In genomic region chr11:113435190-113435968, GRCh38 we compare ENCODE assay signal across 20 cellular contexts. TPM values are rescaled to one million over a fixed set of nuclear protein-coding genes. Genes with fewer than 3 reads are reported as not detected.
DNase-seq lines count a peak whose midpoint lies in the region; ATAC-seq and TF ChIP-seq lines count a peak whose summit lies in the region.
"Had no signal": no experiment of that assay in that cellular context is flagged by ENCODE, and none has a peak within 500 bp of the region (broad histone marks: within the 10 kb centered on the region; RNA-seq: fewer than 3 reads in every experiment).

No MANE protein-coding gene starts in this region.

- ATAC-seq in GM19395 (IDR thresholded peaks at IDR 0.05; ENCODE audit: unreplicated experiment) = no peak
- ATAC-seq: A549 had no signal

- H3K27ac Mint-ChIP-seq in MCF 10A (ENCODE audit: low read depth, unreplicated experiment) = no peak overlapping the region
- H3K27ac Mint-ChIP-seq: CD14-positive monocyte; CD4-positive, alpha-beta memory T cell; H9 had no signal

- H3K36me3 ChIP-seq in breast epithelium (no peaks in the 10 kb centered on the region), neural cell (ENCODE audit: insufficient read depth, low read length) (no peaks in the 10 kb centered on the region)
- H3K36me3 ChIP-seq: BLaER1 had no signal

- POLR2A ChIA-PET in MCF 10A (lab: Yijun Ruan, JAX) = no interaction called here

- H3K4me3 Mint-ChIP-seq in MCF 10A (ENCODE audit: unreplicated experiment) = no peak overlapping the region
- H3K4me3 Mint-ChIP-seq: CD14-positive monocyte; CD4-positive, alpha-beta memory T cell; H9 had no signal

- TF ChIP-seq RAD21 in neural cell (conservative IDR thresholded peaks at IDR 0.05) = no peak

- intact Hi-C loops in breast epithelium (cut with DNase I; ENCODE audit: low total_unique reads) = no loop called here
- intact Hi-C loops in MCF 10A (cut with micrococcal nuclease) = no loop called here

- no peaks in the 10 kb centered on the region for H4K20me1 ChIP-seq in neural cell (ENCODE audit: insufficient read depth)
- H4K20me1 ChIP-seq: BLaER1 had no signal

- H3K79me2 ChIP-seq in neural cell (replicated peaks; ENCODE audit: insufficient read depth, low read length) = no peaks in the 10 kb centered on the region

- no peak overlapping the region for H3K4me3 ChIP-seq in breast epithelium
- no peak overlapping the region for H3K4me3 ChIP-seq in neural cell (ENCODE audit: low read length)
- H3K4me3 ChIP-seq: A549, BLaER1 had no signal

- CTCF ChIA-PET in MCF 10A (lab: Yijun Ruan, JAX) = no interaction called here

- H3K9me2 ChIP-seq in neural cell (ENCODE audit: insufficient read depth, low read length) = no peaks in the 10 kb centered on the region

- peak overlapping the region; percentile 70 to 82 for H3K27ac ChIP-seq in breast epithelium
- no peak overlapping the region for H3K27ac ChIP-seq in caudate nucleus (ENCODE audit: low read depth, low read length)
- H3K27ac ChIP-seq in neural cell (ENCODE audit: low read length) = no peak overlapping the region
- H3K27ac ChIP-seq: 22Rv1, A549, BLaER1 had no signal

- TF ChIP-seq CTCF in breast epithelium (IDR thresholded peaks at IDR 0.05) (no peak), MCF 10A (IDR thresholded peaks at IDR 0.05; ENCODE audit: unreplicated experiment) (no peak), neural cell (IDR thresholded peaks at IDR 0.05; ENCODE audit: poor library complexity, severe bottlenecking) (no peak)

- peak in 1 of 2 donors; percentile 71 for DNase-seq in breast epithelium (ENCODE audit: low spot score in 2 of 2)
- no peak for DNase-seq in MCF 10A (ENCODE audit: unreplicated experiment)
- peak in 38 of 61 donors; percentile 13 to 85 (median 47) for DNase-seq in caudate nucleus (lab: John Stamatoyannopoulos, UW)
- no peak for DNase-seq in HT-29 (ENCODE audit: low spot score)
- DNase-seq in iPS-NIHi11 (ENCODE audit: low spot score) = no peak
- DNase-seq: AML-193; CD4-positive, alpha-beta memory T cell; DMS153; DMS79; GDM1; H9 had no signal

- H3K4me1 ChIP-seq in breast epithelium = no peaks in the 10 kb centered on the region
- H3K4me1 ChIP-seq: A549, BLaER1 had no signal

- H3K27me3 ChIP-seq in breast epithelium (no peaks in the 10 kb centered on the region), neural cell (ENCODE audit: insufficient read depth, low read depth, low read length) (no peaks in the 10 kb centered on the region)
- H3K27me3 ChIP-seq: BLaER1 had no signal

- no peaks in the 10 kb centered on the region for H3K36me3 Mint-ChIP-seq in MCF 10A (ENCODE audit: insufficient read depth, unreplicated experiment)
- H3K36me3 Mint-ChIP-seq: CD14-positive monocyte; CD4-positive, alpha-beta memory T cell had no signal

- no peak overlapping the region for H2AFZ ChIP-seq in neural cell (ENCODE audit: low read depth, low read length)

- peak overlapping the region; percentile 16 for H3K9ac ChIP-seq in neural cell (ENCODE audit: low read length)
- H3K9ac ChIP-seq: BLaER1 had no signal

- TF ChIP-seq EP300 in neural cell (conservative IDR thresholded peaks at IDR 0.05; ENCODE audit: poor library complexity, severe bottlenecking) = no peak

- BruUV-seq in MCF 10A (replicated peaks; lab: Mats Ljungman, UMichigan) = no TSS peak

- H3F3A ChIP-seq in neural cell (ENCODE audit: insufficient read depth, low read length, poor library complexity, severe bottlenecking) = no peaks in the 10 kb centered on the region

- no peaks in the 10 kb centered on the region for H3K27me3 Mint-ChIP-seq in MCF 10A (ENCODE audit: insufficient read depth, unreplicated experiment)

- no peak for TF ChIP-seq POLR2A in breast epithelium (IDR thresholded peaks at IDR 0.05)

- H3K4me2 ChIP-seq in neural cell (ENCODE audit: low read length) = no peak overlapping the region
- H3K4me2 ChIP-seq: A549, BLaER1 had no signal

- no peaks in the 10 kb centered on the region for H3K9me3 ChIP-seq in breast epithelium
- no peaks in the 10 kb centered on the region for H3K9me3 ChIP-seq in neural cell (ENCODE audit: low read length)
- H3K9me3 ChIP-seq: A549, BLaER1 had no signal

- H3K9me3 Mint-ChIP-seq in MCF 10A (ENCODE audit: unreplicated experiment) = no peaks in the 10 kb centered on the region
- H3K9me3 Mint-ChIP-seq: CD4-positive, alpha-beta memory T cell; H9 had no signal

- H3K4me1 Mint-ChIP-seq in MCF 10A (ENCODE audit: insufficient read depth, unreplicated experiment) = no peaks in the 10 kb centered on the region
- H3K4me1 Mint-ChIP-seq: CD14-positive monocyte; CD4-positive, alpha-beta memory T cell had no signal

TF ChIP-seq in neural cell, 6 proteins besides CTCF, POLR2A, EP300 and RAD21:
- TF ChIP-seq TAF1 (IDR thresholded peaks at IDR 0.05; ENCODE audit: low read depth) = no peak
- TF ChIP-seq EZH2 (IDR thresholded peaks at IDR 0.05; ENCODE audit: borderline replicate concordance, insufficient read depth, low read length, poor library complexity, severe bottlenecking) = no peak
- TF ChIP-seq POLR2AphosphoS5 (IDR thresholded peaks at IDR 0.05) = peak; percentile 28
TF ChIP-seq in neural cell: peak in this region for 1.

RNA-seq across cellular contexts. Expression of gene DRD2, which starts 39.8 kb away (rescaled TPM):
- total RNA-seq in breast epithelium = 1 to 10 TPM in 1 of 3 donors, under 1 TPM in 2; 0.16 to 8.5 (median 0.33) TPM
- 0.28 and 0.96 TPM in 2 replicates for total RNA-seq in MCF 10A (2022)
- polyA plus RNA-seq in neural cell = 0.24 and 1.5 TPM in 2 replicates
- 0.35 and 0.73 TPM in 2 replicates for polyA minus RNA-seq in neural cell
- total RNA-seq in HT-29 (2014; rRNA removed; shearing (Covaris generic)) = 1.1 and 1.2 TPM in 2 replicates
- total RNA-seq: CD4-positive, alpha-beta memory T cell had no signal
- polyA plus RNA-seq: A549; CD14-positive monocyte; CD4-positive, alpha-beta memory T cell had no signal

RNA-seq across cellular contexts. Expression of gene ANKK1, which starts 47.8 kb away (rescaled TPM):
- 1 to 10 TPM; 1.4 to 3.4 (median 1.6) TPM for total RNA-seq in breast epithelium
- total RNA-seq in MCF 10A (2022) = 0.47 and 1.3 TPM in 2 replicates
- not detected in 2 replicates for polyA plus RNA-seq in neural cell
- polyA minus RNA-seq in neural cell = not detected in 2 replicates
- total RNA-seq in HT-29 (2014; rRNA removed; shearing (Covaris generic)) = not detected in 2 replicates
- total RNA-seq: Daoy, H1, HT1080 had no signal

Comparison
In these comparisons a context has a peak if more than half of its experiments do, and no peak if none do; other contexts are left out.
1. DNase-seq: peak in caudate nucleus (38 of 61); none in MCF 10A (single experiment), HT-29 (single experiment) and iPS-NIHi11 (single experiment).
2. H3K27ac ChIP-seq: peak in breast epithelium (2 of 2); none in caudate nucleus (single experiment) and neural cell (single experiment).